ENCODE assay signal across 8 cellular contexts in genomic region chr11:66288866-66289547, GRCh38. TPM values are rescaled to one million over a fixed set of nuclear protein-coding genes. Genes with fewer than 3 reads are reported as not detected.
DNase-seq lines count a peak whose midpoint lies in the region; ATAC-seq, FAIRE-seq and TF ChIP-seq lines count a peak whose summit lies in the region.

Gene YIF1A (minus strand): TSS chr11:66289143. CDS start chr11:66288985, 158 bp downstream.

- POLR2A ChIA-PET in activated CD4-positive, alpha-beta T cell treated with anti-CD3 and anti-CD28 coated beads for 36 hours (lab: Charles Lee), result interaction anchor here (0.6 to 1.4 kb wide), 12 partner anchors 9 to 1425 kb away, joined by 3 to 8 read pairs (median 4); partner anchors contain the start of genes CD248, PELI3, RAB1B and SF3B2

- peak within 1 kb of the TSS; percentile 68 to 77 for H3K9ac ChIP-seq in kidney (ENCODE audit: low read length in 2 of 2)

- TF ChIP-seq CTCF in choroid plexus epithelial cell (conservative IDR thresholded peaks at IDR 0.05; ENCODE audit: low read depth, low read length) (no peak), kidney (IDR thresholded peaks at IDR 0.05; ENCODE audit: borderline replicate concordance, extremely low read depth, insufficient read depth) (no peak)

- CTCF ChIA-PET in activated CD4-positive, alpha-beta T cell treated with anti-CD3 and anti-CD28 coated beads for 36 hours (lab: Charles Lee), result interaction anchor here (0.6 to 4.6 kb wide), 13 partner anchors 9 to 814 kb away, joined by 3 to 23 read pairs (median 3); no protein-coding TSS in a partner anchor

- peaks cover 22% of the 10 kb centered on the region for H3K4me1 Mint-ChIP-seq in activated CD4-positive, alpha-beta T cell treated with anti-CD3 and anti-CD28 coated beads for 36 hours

- H3K27ac Mint-ChIP-seq in activated CD4-positive, alpha-beta T cell treated with anti-CD3 and anti-CD28 coated beads for 36 hours, result peak within 1 kb of the TSS; percentile 85

- peak within 1 kb of the TSS; percentile 91 to 95 for H3K27ac ChIP-seq in kidney (ENCODE audit: low read depth in 2 of 2, low read length in 2 of 2)

- peak; percentile 87 for ATAC-seq in HG03442 (IDR thresholded peaks at IDR 0.05; ENCODE audit: unreplicated experiment)
- ATAC-seq in activated CD4-positive, alpha-beta T cell treated with anti-CD3 and anti-CD28 coated beads for 36 hours, result peak; percentile 97

- H3K36me3 Mint-ChIP-seq in activated CD4-positive, alpha-beta T cell treated with anti-CD3 and anti-CD28 coated beads for 36 hours (ENCODE audit: low read depth), result peaks cover 8% of the 10 kb centered on the region

- DNase-seq in Ammon's horn (ENCODE audit: low spot score) (peak; percentile 100), GM19238 (ENCODE audit: insufficient read length, low spot score) (peak; percentile 100), NCI-H524 (lab: John Stamatoyannopoulos, UW) (peak; percentile 98 to 99), choroid plexus epithelial cell (ENCODE audit: low read depth) (peak; percentile 100), kidney (peak; percentile 100)
- DNase-seq in activated CD4-positive, alpha-beta T cell treated with anti-CD3 and anti-CD28 coated beads for 36 hours, result peak; percentile 99
- DNase-seq in stimulated activated CD4-positive, alpha-beta T cell treated with anti-CD3 and anti-CD28 coated beads, Interleukin-15, amount 100 ng/mL, for 24 hours, result peak; percentile 99

- peak within 1 kb of the TSS; percentile 85 for H3K4me3 ChIP-seq in choroid plexus epithelial cell (ENCODE audit: low read depth, low read length)
- peak within 1 kb of the TSS; percentile 87 to 95 for H3K4me3 ChIP-seq in kidney (ENCODE audit: low read length in 2 of 2)

- peak within 1 kb of the TSS; percentile 89 for H3K4me3 Mint-ChIP-seq in activated CD4-positive, alpha-beta T cell treated with anti-CD3 and anti-CD28 coated beads for 36 hours

- peaks cover 0 to 9% of the 10 kb centered on the region in 2 donors for H3K36me3 ChIP-seq in kidney (ENCODE audit: control insufficient read depth in 1 of 2, insufficient read depth in 2 of 2, low read length in 2 of 2)

- H3K9me3 ChIP-seq in kidney (ENCODE audit: control insufficient read depth in 1 of 2, low read length in 2 of 2), result no peaks in the 10 kb centered on the region

- peaks cover 13 to 17% of the 10 kb centered on the region in 2 donors for H3K4me1 ChIP-seq in kidney (ENCODE audit: control insufficient read depth in 1 of 2, insufficient read depth in 1 of 2, low read depth in 1 of 2, low read length in 2 of 2)

- peaks cover 8% of the 10 kb centered on the region for H3K27me3 Mint-ChIP-seq in activated CD4-positive, alpha-beta T cell treated with anti-CD3 and anti-CD28 coated beads for 36 hours

- H3K9me3 Mint-ChIP-seq in activated CD4-positive, alpha-beta T cell treated with anti-CD3 and anti-CD28 coated beads for 36 hours (ENCODE audit: low read depth), result no peaks in the 10 kb centered on the region

- FAIRE-seq in kidney (lab: Jason Lieb, UNC), result peak; percentile 99

- intact Hi-C loops in activated CD4-positive, alpha-beta T cell treated with anti-CD3 and anti-CD28 coated beads for 36 hours (cut with DNase I, micrococcal nuclease), result loop anchor here (1.0 to 5.0 kb wide), 16 partner anchors 21 to 714 kb away; partner anchors contain the start of genes NPAS4 (in 2 of the 2), RAB1B (in 2 of the 2), ACTN3 (in 1 of the 2) and BANF1 (in 1 of the 2)
- intact Hi-C loops in kidney (cut with DNase I), result no loop called here

RNA-seq across cellular contexts. Expression of gene YIF1A, which starts in this region (rescaled TPM):
- total RNA-seq in activated CD4-positive, alpha-beta T cell treated with anti-CD3 and anti-CD28 coated beads for 36 hours, result 10 to 100 TPM; 47.5 to 49.8 TPM
- 92.1 TPM for total RNA-seq in kidney
- polyA plus RNA-seq in kidney (ENCODE audit: insufficient read depth, low read depth, low replicate concordance), result 115 TPM

Comparison
In these comparisons a context has a peak if more than half of its experiments do, and no peak if none do; other contexts are left out.
1. Peak in every context shown above with its lines: DNase-seq, ATAC-seq, H3K4me3 ChIP-seq and H3K27ac ChIP-seq.